Comparison of ENCODE assay signal across 22 cellular contexts in the genomic region with DNA sequence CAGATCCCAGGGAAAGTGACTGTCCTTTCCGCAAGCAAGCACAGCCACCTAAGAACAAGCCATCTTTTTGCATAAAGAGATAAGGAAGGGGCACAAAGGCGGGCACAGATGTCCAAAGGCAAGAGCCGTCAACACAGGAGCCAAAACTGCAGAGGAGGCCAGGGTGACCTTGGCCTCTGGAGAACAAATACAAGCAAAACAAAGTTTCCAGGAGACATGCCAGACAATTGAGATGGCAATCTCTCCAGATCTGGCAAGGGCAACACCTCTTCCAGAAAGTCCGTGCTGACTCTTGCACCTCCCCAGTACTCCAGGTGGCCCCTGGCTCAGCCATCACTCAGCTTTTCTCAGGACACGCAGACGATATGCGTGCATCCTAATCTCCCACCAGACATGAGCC. TPM values are rescaled to one million over a fixed set of nuclear protein-coding genes. Genes with fewer than 3 reads are reported as not detected.
"Had no signal": no experiment of that assay in that cellular context is flagged by ENCODE, and none has a peak within 500 bp of the region (broad histone marks: within the 10 kb centered on the region; RNA-seq: fewer than 3 reads in every experiment).

No MANE protein-coding gene starts in this region.

- H3K27ac Mint-ChIP-seq: endodermal cell, naive B cell, nephron had no signal

- H3K9me3 ChIP-seq: heart left ventricle, thyroid gland, upper lobe of right lung had no signal

- H3K4me3 ChIP-seq: heart left ventricle, lung, thyroid gland, upper lobe of right lung had no signal

- H3K4me1 Mint-ChIP-seq: naive B cell had no signal

- H3K27me3 ChIP-seq: thyroid gland, upper lobe of right lung had no signal

- DNase-seq: effector CD4-positive, alpha-beta T cell; endodermal cell; heart left ventricle; hippocampal formation; left colon; left ventricle myocardium superior; mesenchymal stem cell; naive B cell; small intestine; stimulated activated CD4-positive, alpha-beta T cell treated with anti-CD3 and anti-CD28 coated beads, Interleukin-12 subunit alpha, Interleukin-12 subunit beta, amount 100 ng/mL, for 4 hours; stimulated activated naive CD4-positive, alpha-beta T cell; thyroid gland; upper lobe of right lung had no signal

- H3K36me3 Mint-ChIP-seq: naive B cell had no signal

- H3K27ac ChIP-seq: heart left ventricle, thyroid gland, upper lobe of right lung had no signal

- H3K4me3 Mint-ChIP-seq: endodermal cell, naive B cell, nephron had no signal

- H3K36me3 ChIP-seq: heart left ventricle, thyroid gland, upper lobe of right lung had no signal

- H3K4me1 ChIP-seq: heart left ventricle, thyroid gland, upper lobe of right lung had no signal

- ATAC-seq: heart left ventricle, left colon, left ventricle myocardium superior had no signal

RNA-seq across cellular contexts. Expression of a gene that starts 58.2 kb away (rescaled TPM):
- total RNA-seq: dermis microvascular lymphatic vessel endothelial cell, endodermal cell, fibroblast of lung, glomerular endothelial cell, heart left ventricle, kidney epithelial cell, left colon, left ventricle myocardium superior, lung, omental fat pad, pulmonary artery endothelial cell, thyroid gland, upper lobe of right lung had no signal
- polyA plus RNA-seq: esophagus, fibroblast of lung, heart left ventricle, lung, small intestine had no signal
